1 cellular context compared by ENCODE assay signal in the genomic region with DNA sequence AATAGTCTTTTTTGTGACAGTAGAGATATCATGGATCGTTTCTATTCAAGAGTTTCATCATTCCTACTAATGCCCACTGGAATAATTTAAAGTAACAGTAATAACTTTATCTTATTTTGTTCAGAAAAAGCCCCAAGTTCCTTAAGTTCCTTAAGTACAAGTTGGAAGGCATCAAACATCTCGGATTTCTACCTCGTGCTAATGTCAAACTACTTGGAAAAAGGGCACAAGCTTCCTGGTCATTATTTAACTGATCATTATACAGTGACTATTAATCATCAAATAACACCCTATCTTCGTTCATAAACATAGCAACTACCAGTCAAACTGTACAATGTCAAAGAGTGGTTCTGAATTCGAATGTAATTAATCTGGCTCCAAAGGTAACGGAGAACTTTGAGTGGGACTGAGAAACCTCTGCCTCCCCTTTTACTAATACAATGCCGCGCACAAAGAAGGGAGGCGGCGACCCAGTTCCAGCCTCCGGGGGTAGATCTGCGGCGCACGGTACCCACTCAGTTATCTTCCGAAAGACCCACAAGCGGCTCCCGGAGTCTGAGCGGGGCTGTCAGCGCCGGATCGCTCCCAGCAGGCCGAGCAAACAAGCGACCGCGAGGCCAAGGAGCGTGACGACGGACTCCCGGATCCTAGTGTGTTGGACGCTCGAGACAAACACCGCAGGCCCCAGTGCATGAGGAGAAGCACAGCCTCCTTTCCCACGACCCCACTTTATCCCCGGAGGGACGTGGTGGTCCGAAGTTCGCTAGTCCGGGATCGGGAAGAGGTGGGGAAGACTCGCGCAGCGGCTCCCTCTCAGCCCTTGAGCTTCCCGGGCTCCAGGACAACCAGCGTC.
TF ChIP-seq lines count a peak whose summit lies in the region.

No MANE protein-coding gene starts in this region.

TF ChIP-seq in HepG2, 621 proteins besides CTCF, POLR2A, EP300 and RAD21 (continued from another document and continues in another):
- TF ChIP-seq ZNF646 (CRISPR knock-in tag; IDR thresholded peaks at IDR 0.05), result no peak
- TF ChIP-seq PREB (CRISPR knock-in tag; IDR thresholded peaks at IDR 0.05), result no peak
- no peak for TF ChIP-seq ZNF362 (CRISPR knock-in tag; IDR thresholded peaks at IDR 0.05; ENCODE audit: borderline replicate concordance)
- TF ChIP-seq HOXA3 (CRISPR knock-in tag; IDR thresholded peaks at IDR 0.05), result no peak
- peak; percentile 91; the same call in 1 of the 2 replicates for TF ChIP-seq ZNF451 (CRISPR knock-in tag; IDR thresholded peaks at IDR 0.05)
- TF ChIP-seq SNRNP70 (IDR thresholded peaks at IDR 0.05; ENCODE audit: low read depth, low read length), result no peak
- TF ChIP-seq, protein P1, sequence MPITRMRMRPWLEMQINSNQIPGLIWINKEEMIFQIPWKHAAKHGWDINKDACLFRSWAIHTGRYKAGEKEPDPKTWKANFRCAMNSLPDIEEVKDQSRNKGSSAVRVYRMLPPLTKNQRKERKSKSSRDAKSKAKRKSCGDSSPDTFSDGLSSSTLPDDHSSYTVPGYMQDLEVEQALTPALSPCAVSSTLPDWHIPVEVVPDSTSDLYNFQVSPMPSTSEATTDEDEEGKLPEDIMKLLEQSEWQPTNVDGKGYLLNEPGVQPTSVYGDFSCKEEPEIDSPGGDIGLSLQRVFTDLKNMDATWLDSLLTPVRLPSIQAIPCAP (CRISPR knock-in tag; IDR thresholded peaks at IDR 0.05; ENCODE audit: low read depth), result 0 out of 2 replicates have a peak, but pooled peaks have one; percentile 11
- peak; percentile 83; the same call in 1 of the 2 replicates for TF ChIP-seq ZNF616 (CRISPR knock-in tag; IDR thresholded peaks at IDR 0.05; ENCODE audit: low read depth)
- TF ChIP-seq ZMYM3 (CRISPR knock-in tag; IDR thresholded peaks at IDR 0.05), result no peak
- peak; percentile 28; the same call in 1 of the 2 replicates for TF ChIP-seq ZNF773 (CRISPR knock-in tag; IDR thresholded peaks at IDR 0.05; ENCODE audit: borderline replicate concordance)
- no peak; the same call in none of the 2 replicates for TF ChIP-seq ZNF687 (CRISPR knock-in tag; IDR thresholded peaks at IDR 0.05)
- TF ChIP-seq GZF1 (CRISPR knock-in tag; IDR thresholded peaks at IDR 0.05), result no peak
- no peak; the same call in 1 of the 2 replicates for TF ChIP-seq ATF7-NPFF (CRISPR knock-in tag; IDR thresholded peaks at IDR 0.05; ENCODE audit: low read depth)
- peak; percentile 55; the same call in 1 of the 2 replicates for TF ChIP-seq ZNF546 (CRISPR knock-in tag; conservative IDR thresholded peaks at IDR 0.05)
- peak; percentile 65 for TF ChIP-seq MAX (IDR thresholded peaks at IDR 0.05)
- TF ChIP-seq IRX3 (CRISPR knock-in tag; IDR thresholded peaks at IDR 0.05; ENCODE audit: borderline replicate concordance, low read depth), result no peak
- no peak for TF ChIP-seq ZNF570 (CRISPR knock-in tag; IDR thresholded peaks at IDR 0.05; ENCODE audit: borderline replicate concordance)
- no peak for TF ChIP-seq EZH2 (conservative IDR thresholded peaks at IDR 0.05; ENCODE audit: low read depth, low read length)
- peak; percentile 42; the same call in 1 of the 2 replicates for TF ChIP-seq ZNF264 (CRISPR knock-in tag; IDR thresholded peaks at IDR 0.05)
- TF ChIP-seq ZFP90 (CRISPR knock-in tag; IDR thresholded peaks at IDR 0.05; ENCODE audit: borderline replicate concordance), result peak; percentile 48; the same call in 1 of the 2 replicates
- TF ChIP-seq HNF1A (IDR thresholded peaks at IDR 0.05; ENCODE audit: low read depth), result no peak
- TF ChIP-seq HNF1A (CRISPR knock-in tag; IDR thresholded peaks at IDR 0.05; ENCODE audit: borderline replicate concordance), result no peak
- no peak; the same call in 1 of the 2 replicates for TF ChIP-seq ZNF234 (CRISPR knock-in tag; conservative IDR thresholded peaks at IDR 0.05)
- no peak; the same call in 1 of the 2 replicates for TF ChIP-seq ZSCAN29 (CRISPR knock-in tag; conservative IDR thresholded peaks at IDR 0.05)
- TF ChIP-seq, protein P2, sequence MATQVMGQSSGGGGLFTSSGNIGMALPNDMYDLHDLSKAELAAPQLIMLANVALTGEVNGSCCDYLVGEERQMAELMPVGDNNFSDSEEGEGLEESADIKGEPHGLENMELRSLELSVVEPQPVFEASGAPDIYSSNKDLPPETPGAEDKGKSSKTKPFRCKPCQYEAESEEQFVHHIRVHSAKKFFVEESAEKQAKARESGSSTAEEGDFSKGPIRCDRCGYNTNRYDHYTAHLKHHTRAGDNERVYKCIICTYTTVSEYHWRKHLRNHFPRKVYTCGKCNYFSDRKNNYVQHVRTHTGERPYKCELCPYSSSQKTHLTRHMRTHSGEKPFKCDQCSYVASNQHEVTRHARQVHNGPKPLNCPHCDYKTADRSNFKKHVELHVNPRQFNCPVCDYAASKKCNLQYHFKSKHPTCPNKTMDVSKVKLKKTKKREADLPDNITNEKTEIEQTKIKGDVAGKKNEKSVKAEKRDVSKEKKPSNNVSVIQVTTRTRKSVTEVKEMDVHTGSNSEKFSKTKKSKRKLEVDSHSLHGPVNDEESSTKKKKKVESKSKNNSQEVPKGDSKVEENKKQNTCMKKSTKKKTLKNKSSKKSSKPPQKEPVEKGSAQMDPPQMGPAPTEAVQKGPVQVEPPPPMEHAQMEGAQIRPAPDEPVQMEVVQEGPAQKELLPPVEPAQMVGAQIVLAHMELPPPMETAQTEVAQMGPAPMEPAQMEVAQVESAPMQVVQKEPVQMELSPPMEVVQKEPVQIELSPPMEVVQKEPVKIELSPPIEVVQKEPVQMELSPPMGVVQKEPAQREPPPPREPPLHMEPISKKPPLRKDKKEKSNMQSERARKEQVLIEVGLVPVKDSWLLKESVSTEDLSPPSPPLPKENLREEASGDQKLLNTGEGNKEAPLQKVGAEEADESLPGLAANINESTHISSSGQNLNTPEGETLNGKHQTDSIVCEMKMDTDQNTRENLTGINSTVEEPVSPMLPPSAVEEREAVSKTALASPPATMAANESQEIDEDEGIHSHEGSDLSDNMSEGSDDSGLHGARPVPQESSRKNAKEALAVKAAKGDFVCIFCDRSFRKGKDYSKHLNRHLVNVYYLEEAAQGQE (IDR thresholded peaks at IDR 0.05; ENCODE audit: borderline replicate concordance in 1 of 2, low read depth in 1 of 2, low read length in 2 of 2), result no peak
- no peak; the same call in 1 of the 2 replicates for TF ChIP-seq DR1 (CRISPR knock-in tag; IDR thresholded peaks at IDR 0.05)
